ENCODE assay signal across 27 cellular contexts in genomic region chr1:12372180-12372579, GRCh38.
"Had no signal": no experiment of that assay in that cellular context is flagged by ENCODE, and none has a peak within 500 bp of the region (broad histone marks: within the 10 kb centered on the region; RNA-seq: fewer than 3 reads in every experiment).

No MANE protein-coding gene starts in this region.

- H3K27ac Mint-ChIP-seq: activated CD4-positive, alpha-beta T cell treated with anti-CD3 and anti-CD28 coated beads, Interleukin-2, amount 10 ng/mL, durations not matched to agents 24 days and 14 days; activated CD8-positive, alpha-beta T cell treated with anti-CD3 and anti-CD28 coated beads for 36 hours; activated naive CD4-positive, alpha-beta T cell treated with anti-CD3 and anti-CD28 coated beads, Interleukin-2, amount 10 ng/mL, durations not matched to agents 7 days and 5 days; activated naive CD8-positive, alpha-beta T cell treated with anti-CD3 and anti-CD28 coated beads for 36 hours; activated T-helper 1 cell treated with anti-CD3 and anti-CD28 coated beads, Interleukin-12 subunit alpha, Interleukin-12 subunit beta, Interleukin-2, Interleukin-4 antibody, amounts not matched to agents 30 ng/mL and 10 ng/mL and 1 ng/mL, durations not matched to agents 14 hours and 24 hours and 36 hours; IgD-negative memory B cell; T-helper 17 cell; WTC11 had no signal

- ATAC-seq: activated CD8-positive, alpha-beta T cell treated with anti-CD3 and anti-CD28 coated beads for 36 hours; T-helper 17 cell; WTC11 had no signal

- DNase-seq: activated CD4-positive, alpha-beta T cell treated with anti-CD3 and anti-CD28 coated beads, Interleukin-2, amount 10 ng/mL, durations not matched to agents 24 days and 14 days; activated CD4-positive, CD25-positive, alpha-beta regulatory T cell treated with anti-CD3 and anti-CD28 coated beads, Interleukin-2, amount 50 U/mL, for 72 hours; activated CD8-positive, alpha-beta memory T cell treated with anti-CD3 and anti-CD28 coated beads, Interleukin-2, amount 50 U/mL, for 4 hours; activated CD8-positive, alpha-beta T cell treated with anti-CD3 and anti-CD28 coated beads for 36 hours; activated effector memory CD4-positive, alpha-beta T cell treated with anti-CD3 and anti-CD28 coated beads, Interleukin-2, amount 50 U/mL, for 16 hours; activated naive CD4-positive, alpha-beta T cell treated with anti-CD3 and anti-CD28 coated beads, Interleukin-2, amount 10 ng/mL, durations not matched to agents 7 days and 5 days; activated naive CD8-positive, alpha-beta T cell treated with anti-CD3 and anti-CD28 coated beads for 36 hours; activated T-cell treated with anti-CD3 and anti-CD28 coated beads, Interleukin-2, amount 50 U/mL, for 1 hour; anterior cingulate cortex; caudate nucleus; KG1; NCI-H1092; NCI-H1417; NCI-H1694; NCI-H2029; NCI-H2107; NCI-H2171 treated with DMSO at 0.1 percent for 48 hours; NCI-H345; NCI-H510A; NCI-H526 treated with DMSO at 0.1 percent for 48 hours; NK-92 treated with Interleukin-12 subunit alpha and Interleukin-12 subunit beta, amount 100 ng/mL, for 24 hours; SHP77 treated with DMSO at 0.1 percent for 48 hours; T-helper 17 cell; T-helper 9 cell had no signal

- H3K4me1 Mint-ChIP-seq: IgD-negative memory B cell had no signal

- H3K9me3 Mint-ChIP-seq: activated CD4-positive, alpha-beta T cell treated with anti-CD3 and anti-CD28 coated beads, Interleukin-2, amount 10 ng/mL, durations not matched to agents 24 days and 14 days; activated CD8-positive, alpha-beta T cell treated with anti-CD3 and anti-CD28 coated beads for 36 hours; activated naive CD4-positive, alpha-beta T cell treated with anti-CD3 and anti-CD28 coated beads, Interleukin-2, amount 10 ng/mL, durations not matched to agents 7 days and 5 days; activated naive CD8-positive, alpha-beta T cell treated with anti-CD3 and anti-CD28 coated beads for 36 hours; activated T-helper 1 cell treated with anti-CD3 and anti-CD28 coated beads, Interleukin-12 subunit alpha, Interleukin-12 subunit beta, Interleukin-2, Interleukin-4 antibody, amounts not matched to agents 30 ng/mL and 10 ng/mL and 1 ng/mL, durations not matched to agents 14 hours and 24 hours and 36 hours; IgD-negative memory B cell; WTC11 had no signal

- H3K27me3 Mint-ChIP-seq: activated CD4-positive, alpha-beta T cell treated with anti-CD3 and anti-CD28 coated beads, Interleukin-2, amount 10 ng/mL, durations not matched to agents 24 days and 14 days; activated CD8-positive, alpha-beta T cell treated with anti-CD3 and anti-CD28 coated beads for 36 hours; activated naive CD4-positive, alpha-beta T cell treated with anti-CD3 and anti-CD28 coated beads, Interleukin-2, amount 10 ng/mL, durations not matched to agents 7 days and 5 days; activated naive CD8-positive, alpha-beta T cell treated with anti-CD3 and anti-CD28 coated beads for 36 hours; IgD-negative memory B cell; T-helper 17 cell had no signal

- H3K4me3 Mint-ChIP-seq: activated CD4-positive, alpha-beta T cell treated with anti-CD3 and anti-CD28 coated beads, Interleukin-2, amount 10 ng/mL, durations not matched to agents 24 days and 14 days; activated CD8-positive, alpha-beta T cell treated with anti-CD3 and anti-CD28 coated beads for 36 hours; activated naive CD4-positive, alpha-beta T cell treated with anti-CD3 and anti-CD28 coated beads, Interleukin-2, amount 10 ng/mL, durations not matched to agents 7 days and 5 days; activated naive CD8-positive, alpha-beta T cell treated with anti-CD3 and anti-CD28 coated beads for 36 hours; activated T-helper 1 cell treated with anti-CD3 and anti-CD28 coated beads, Interleukin-12 subunit alpha, Interleukin-12 subunit beta, Interleukin-2, Interleukin-4 antibody, amounts not matched to agents 30 ng/mL and 10 ng/mL and 1 ng/mL, durations not matched to agents 14 hours and 24 hours and 36 hours; IgD-negative memory B cell; T-helper 17 cell; WTC11 had no signal
